19 cellular contexts compared by ENCODE assay signal in the genomic region with DNA sequence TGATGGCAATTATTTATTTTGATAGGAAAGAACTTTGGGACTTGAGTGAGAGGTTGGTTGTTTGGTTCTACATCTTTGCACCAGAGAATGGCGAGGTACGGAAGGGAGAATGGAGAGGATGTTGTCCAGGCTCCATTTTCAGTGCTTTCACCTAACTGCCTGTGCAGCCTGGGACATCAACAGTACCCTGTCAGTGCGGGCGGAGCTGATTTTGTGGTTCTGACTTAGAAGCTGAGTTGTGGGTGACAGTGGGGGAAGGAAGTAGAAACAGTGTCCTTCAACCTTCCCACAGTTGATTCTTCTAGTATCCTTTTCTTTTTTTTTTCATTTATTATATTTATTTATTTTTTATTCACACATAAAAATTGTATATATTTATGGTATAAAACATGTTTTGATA.
DNase-seq lines count a peak whose midpoint lies in the region; ATAC-seq and TF ChIP-seq lines count a peak whose summit lies in the region.
"Had no signal": no experiment of that assay in that cellular context is flagged by ENCODE, and none has a peak within 500 bp of the region (broad histone marks: within the 10 kb centered on the region; RNA-seq: fewer than 3 reads in every experiment).

No MANE protein-coding gene starts in this region.

- H3K36me3 Mint-ChIP-seq in activated naive CD8-positive, alpha-beta T cell, result peaks cover 7% of the 10 kb centered on the region
- H3K36me3 Mint-ChIP-seq in activated naive CD8-positive, alpha-beta T cell treated with anti-CD3 and anti-CD28 coated beads for 36 hours, result peaks cover 4% of the 10 kb centered on the region
- peaks cover under 1% of the 10 kb centered on the region for H3K36me3 Mint-ChIP-seq in effector memory CD8-positive, alpha-beta T cell (ENCODE audit: insufficient read depth)

- H3K9me3 Mint-ChIP-seq in activated naive CD8-positive, alpha-beta T cell (ENCODE audit: low read depth), result no peaks in the 10 kb centered on the region
- H3K9me3 Mint-ChIP-seq in activated naive CD8-positive, alpha-beta T cell treated with anti-CD3 and anti-CD28 coated beads for 36 hours, result no peaks in the 10 kb centered on the region
- H3K9me3 Mint-ChIP-seq in effector memory CD8-positive, alpha-beta T cell, result no peaks in the 10 kb centered on the region
- H3K9me3 Mint-ChIP-seq in stimulated activated naive CD8-positive, alpha-beta T cell treated with anti-CD3 and anti-CD28 coated beads, Interleukin-15, amount 100 ng/mL, for 72 hours, result no peaks in the 10 kb centered on the region
- H3K9me3 Mint-ChIP-seq: CD14-positive monocyte had no signal

- no peaks in the 10 kb centered on the region for H3K27me3 Mint-ChIP-seq in activated naive CD8-positive, alpha-beta T cell
- no peaks in the 10 kb centered on the region for H3K27me3 Mint-ChIP-seq in activated naive CD8-positive, alpha-beta T cell treated with anti-CD3 and anti-CD28 coated beads for 36 hours
- no peaks in the 10 kb centered on the region for H3K27me3 Mint-ChIP-seq in effector memory CD8-positive, alpha-beta T cell
- no peaks in the 10 kb centered on the region for H3K27me3 Mint-ChIP-seq in stimulated activated naive CD8-positive, alpha-beta T cell treated with anti-CD3 and anti-CD28 coated beads, Interleukin-15, amount 100 ng/mL, for 72 hours

- H3K4me3 Mint-ChIP-seq in activated naive CD8-positive, alpha-beta T cell, result no peak overlapping the region
- H3K4me3 Mint-ChIP-seq in activated naive CD8-positive, alpha-beta T cell treated with anti-CD3 and anti-CD28 coated beads for 36 hours, result no peak overlapping the region
- H3K4me3 Mint-ChIP-seq in effector memory CD8-positive, alpha-beta T cell, result peak overlapping the region; percentile 24 to 57
- no peak overlapping the region for H3K4me3 Mint-ChIP-seq in stimulated activated naive CD8-positive, alpha-beta T cell treated with anti-CD3 and anti-CD28 coated beads, Interleukin-15, amount 100 ng/mL, for 72 hours
- H3K4me3 Mint-ChIP-seq: CD14-positive monocyte had no signal

- no peak for TF ChIP-seq CTCF in VCaP (conservative IDR thresholded peaks at IDR 0.05)
- no peak for TF ChIP-seq CTCF in coronary artery (IDR thresholded peaks at IDR 0.05)

- no peak overlapping the region for H3K4me3 ChIP-seq in coronary artery
- H3K4me3 ChIP-seq: ascending aorta, heart left ventricle had no signal

- H3K27ac Mint-ChIP-seq in activated naive CD8-positive, alpha-beta T cell, result peak overlapping the region; percentile 7
- H3K27ac Mint-ChIP-seq in activated naive CD8-positive, alpha-beta T cell treated with anti-CD3 and anti-CD28 coated beads for 36 hours, result no peak overlapping the region
- H3K27ac Mint-ChIP-seq in effector memory CD8-positive, alpha-beta T cell, result peak overlapping the region; percentile 76 to 83
- H3K27ac Mint-ChIP-seq in stimulated activated naive CD8-positive, alpha-beta T cell treated with anti-CD3 and anti-CD28 coated beads, Interleukin-15, amount 100 ng/mL, for 72 hours, result no peak overlapping the region

- peaks cover 35% of the 10 kb centered on the region for H3K4me1 Mint-ChIP-seq in activated naive CD8-positive, alpha-beta T cell (ENCODE audit: low read depth)
- peaks cover 16% of the 10 kb centered on the region for H3K4me1 Mint-ChIP-seq in activated naive CD8-positive, alpha-beta T cell treated with anti-CD3 and anti-CD28 coated beads for 36 hours
- peaks cover 20 to 38% of the 10 kb centered on the region in 2 donors for H3K4me1 Mint-ChIP-seq in effector memory CD8-positive, alpha-beta T cell (ENCODE audit: low read depth in 2 of 2)
- peaks cover 30% of the 10 kb centered on the region for H3K4me1 Mint-ChIP-seq in stimulated activated naive CD8-positive, alpha-beta T cell treated with anti-CD3 and anti-CD28 coated beads, Interleukin-15, amount 100 ng/mL, for 72 hours

- DNase-seq in activated naive CD8-positive, alpha-beta T cell treated with anti-CD3 and anti-CD28 coated beads for 36 hours, result no peak
- DNase-seq in effector memory CD8-positive, alpha-beta T cell, result peak; percentile 14 to 44 (median 33)
- DNase-seq in stimulated activated naive CD8-positive, alpha-beta T cell treated with anti-CD3 and anti-CD28 coated beads, Interleukin-15, amount 100 ng/mL, for 72 hours, result peak in 1 of 2 donors; percentile 12
- DNase-seq in coronary artery (ENCODE audit: low spot score) (no peak), NCI-H1930 (lab: John Stamatoyannopoulos, UW) (no peak)
- DNase-seq: caudate nucleus, GDM1, heart left ventricle, left colon, NCI-H1092, NCI-H2029, NCI-H226, NCI-H774 had no signal

- peak; percentile 93 for ATAC-seq in effector memory CD8-positive, alpha-beta T cell (replicated peaks)
- peak; percentile 57 for ATAC-seq in stimulated activated naive CD8-positive, alpha-beta T cell treated with anti-CD3 and anti-CD28 coated beads, Interleukin-15, amount 100 ng/mL, for 72 hours
- ATAC-seq: heart left ventricle, left colon, sciatic nerve had no signal

- H3K27ac ChIP-seq in VCaP, result peak overlapping the region; percentile 9; the same call in 1 of the 2 replicates
- no peak overlapping the region for H3K27ac ChIP-seq in coronary artery
- H3K27ac ChIP-seq: ascending aorta, heart left ventricle, parathyroid adenoma had no signal

Comparison
In these comparisons a context has a peak if more than half of its experiments do, and no peak if none do; other contexts are left out.
1. H3K27ac Mint-ChIP-seq: peak in activated naive CD8-positive, alpha-beta T cell (single experiment) and effector memory CD8-positive, alpha-beta T cell (2 of 2); none in activated naive CD8-positive, alpha-beta T cell treated with anti-CD3 and anti-CD28 coated beads for 36 hours (single experiment) and stimulated activated naive CD8-positive, alpha-beta T cell treated with anti-CD3 and anti-CD28 coated beads, Interleukin-15, amount 100 ng/mL, for 72 hours (0 of 2).
2. H3K4me3 Mint-ChIP-seq: peak in effector memory CD8-positive, alpha-beta T cell (2 of 2); none in activated naive CD8-positive, alpha-beta T cell (single experiment), activated naive CD8-positive, alpha-beta T cell treated with anti-CD3 and anti-CD28 coated beads for 36 hours (single experiment) and stimulated activated naive CD8-positive, alpha-beta T cell treated with anti-CD3 and anti-CD28 coated beads, Interleukin-15, amount 100 ng/mL, for 72 hours (0 of 2).
3. DNase-seq: peak in effector memory CD8-positive, alpha-beta T cell (3 of 3); none in activated naive CD8-positive, alpha-beta T cell treated with anti-CD3 and anti-CD28 coated beads for 36 hours (single experiment), coronary artery (single experiment) and NCI-H1930 (0 of 2).